Comparison of ENCODE assay signal across 1 cellular context in genomic region chr3:173892547-173892946, GRCh38.
TF ChIP-seq lines count a peak whose summit lies in the region.

No MANE protein-coding gene starts in this region.

TF ChIP-seq in endothelial cell of umbilical vein, 7 proteins besides CTCF, POLR2A, EP300 and RAD21:
- TF ChIP-seq EZH2 (IDR thresholded peaks at IDR 0.05; ENCODE audit: borderline replicate concordance, low read depth, low read length, severe bottlenecking) (no peak), POLR2AphosphoS5 (IDR thresholded peaks at IDR 0.05; ENCODE audit: insufficient read depth, low read depth, low read length) (peak; percentile 57), MAX (IDR thresholded peaks at IDR 0.05; ENCODE audit: insufficient read depth, insufficient read length) (no peak), MYC (IDR thresholded peaks at IDR 0.05; ENCODE audit: low read depth, low read length) (no peak), GATA2 (IDR thresholded peaks at IDR 0.05; ENCODE audit: insufficient read depth, insufficient read length, low read depth, low read length) (no peak), JUN (IDR thresholded peaks at IDR 0.05; ENCODE audit: borderline replicate concordance, insufficient read depth, insufficient read length, low read depth) (peak; percentile 18), FOS (IDR thresholded peaks at IDR 0.05; ENCODE audit: borderline replicate concordance, insufficient read depth, low read length) (peak; percentile 82)
